Comparison of ENCODE assay signal across 19 cellular contexts in genomic region chr4:108130955-108131354, GRCh38. TPM values are rescaled to one million over a fixed set of nuclear protein-coding genes. Genes with fewer than 3 reads are reported as not detected.
DNase-seq lines count a peak whose midpoint lies in the region; ATAC-seq, FAIRE-seq and TF ChIP-seq lines count a peak whose summit lies in the region.
"Had no signal": no experiment of that assay in that cellular context is flagged by ENCODE, and none has a peak within 500 bp of the region (broad histone marks: within the 10 kb centered on the region; RNA-seq: fewer than 3 reads in every experiment).

No MANE protein-coding gene starts in this region.

- H3K27me3 ChIP-seq in HepG2 (ENCODE audit: control insufficient read depth in 1 of 2, insufficient read depth in 2 of 2, low read length in 2 of 2), result no peaks in the 10 kb centered on the region
- H3K27me3 ChIP-seq in right lobe of liver, result no peaks in the 10 kb centered on the region
- peaks cover 3% of the 10 kb centered on the region for H3K27me3 ChIP-seq in RWPE2 (ENCODE audit: insufficient read depth, poor library complexity, severe bottlenecking)
- H3K27me3 ChIP-seq in H1 (replicated peaks in 1 of 4; ENCODE audit: control insufficient read depth in 3 of 4, extremely low read depth in 1 of 4, insufficient read depth in 3 of 4, low read length in 3 of 4), result no peaks in the 10 kb centered on the region; a peak in 1 of 7 replicates
- no peaks in the 10 kb centered on the region for H3K27me3 ChIP-seq in Caco-2 (replicated peaks; ENCODE audit: control insufficient read depth, insufficient read depth, low read length)
- H3K27me3 ChIP-seq: hepatocyte, tibial artery had no signal

- no peaks in the 10 kb centered on the region; the same call in 1 of the 2 replicates for H3K23me2 ChIP-seq in H1 (ENCODE audit: low read depth, low read length)

- no peak for DNase-seq in HepG2 (ENCODE audit: low spot score)
- no peak for DNase-seq in right lobe of liver
- DNase-seq in RWPE2 (ENCODE audit: low spot score), result no peak
- no peak for DNase-seq in H1 (ENCODE audit: low read depth in 1 of 2, low spot score in 2 of 2)
- DNase-seq in G401 (ENCODE audit: low spot score), result no peak
- DNase-seq in Caco-2, result no peak
- DNase-seq in endothelial cell (ENCODE audit: low spot score), result no peak
- no peak for DNase-seq in GM10248 (ENCODE audit: extremely low spot score)
- DNase-seq: activated gamma-delta T cell, NCI-H1417 treated with DMSO at 0.1 percent for 48 hours, NCI-H446 treated with DMSO at 0.1 percent for 48 hours, nephron progenitor cell, RPMI8226, T-helper 2 cell, tibial artery had no signal

- no peak overlapping the region for H3K4ac ChIP-seq in H1 (replicated peaks; ENCODE audit: insufficient read length, low read depth, low read length)

- H2AFZ ChIP-seq in HepG2 (ENCODE audit: low read length) (no peak overlapping the region), H1 (ENCODE audit: low read length) (no peak overlapping the region)
- H2AFZ ChIP-seq: hepatocyte had no signal

- H3K23ac ChIP-seq in H1 (ENCODE audit: insufficient read length), result no peak overlapping the region

- H3K4me1 Mint-ChIP-seq in Caco-2 (ENCODE audit: low read depth, unreplicated experiment) (peaks cover 7% of the 10 kb centered on the region), endothelial cell (ENCODE audit: unreplicated experiment) (peaks cover 15% of the 10 kb centered on the region)
- H3K4me1 Mint-ChIP-seq: B cell had no signal

- intact Hi-C loops in HepG2 (cut with micrococcal nuclease; ENCODE audit: unreplicated experiment) (loop anchor here (5.0 kb wide), 1 partner anchor 489 kb away; no protein-coding TSS in a partner anchor), right lobe of liver (cut with DNase I) (no loop called here), Caco-2 (cut with micrococcal nuclease; ENCODE audit: unreplicated experiment) (no loop called here)

- H3K9ac ChIP-seq in HepG2 (ENCODE audit: insufficient read depth, low read depth, low read length) (no peak overlapping the region), H1 (replicated peaks in 1 of 4; ENCODE audit: extremely low read depth in 1 of 4, low read depth in 3 of 4, low read length in 3 of 4) (no peak overlapping the region)

- H3K36me3 ChIP-seq in HepG2 (replicated peaks in 1 of 2; ENCODE audit: control insufficient read depth in 1 of 2, insufficient read depth in 2 of 2, low read length in 2 of 2) (no peaks in the 10 kb centered on the region), right lobe of liver (no peaks in the 10 kb centered on the region), RWPE2 (ENCODE audit: low read depth) (no peaks in the 10 kb centered on the region), H1 (ENCODE audit: control insufficient read depth in 2 of 4, insufficient read depth in 4 of 4, low read length in 3 of 4) (no peaks in the 10 kb centered on the region), Caco-2 (ENCODE audit: control insufficient read depth, insufficient read depth, low read length) (no peaks in the 10 kb centered on the region)
- H3K36me3 ChIP-seq: tibial artery had no signal

- TF ChIP-seq CTCF in HepG2 (CRISPR knock-in tag; IDR thresholded peaks at IDR 0.05) (0 out of 2 replicates have a peak, but pooled peaks have one; percentile 10), right lobe of liver (IDR thresholded peaks at IDR 0.05) (no peak), RWPE2 (IDR thresholded peaks at IDR 0.05; ENCODE audit: poor library complexity, severe bottlenecking) (peak; percentile 13), H1 (IDR thresholded peaks at IDR 0.05; ENCODE audit: control extremely low read depth in 1 of 3, insufficient read depth in 1 of 3, low read depth in 1 of 3, low read length in 3 of 3) (peak; percentile 50 to 65 (median 52)), Caco-2 (IDR thresholded peaks at IDR 0.05; ENCODE audit: insufficient read depth in 1 of 2, low read depth in 1 of 2, low read length in 1 of 2, severe bottlenecking in 1 of 2, unreplicated experiment in 1 of 2) (no peak), endothelial cell (IDR thresholded peaks at IDR 0.05; ENCODE audit: unreplicated experiment) (no peak), GM10248 (IDR thresholded peaks at IDR 0.05; ENCODE audit: control extremely low read depth, extremely low read depth, low read depth, missing control alignments) (no peak)

- H4K8ac ChIP-seq in H1 (ENCODE audit: extremely low read depth, insufficient read depth, low read length), result no peak overlapping the region

- H3K4me2 ChIP-seq in HepG2 (ENCODE audit: low read depth, low read length), result no peak overlapping the region
- no peak overlapping the region for H3K4me2 ChIP-seq in H1 (ENCODE audit: insufficient read depth in 1 of 2, low read depth in 2 of 2, low read length in 2 of 2)
- H3K4me2 ChIP-seq: hepatocyte had no signal

- H3K4me3 ChIP-seq in HepG2 (replicated peaks in 1 of 3; ENCODE audit: insufficient read depth in 1 of 3, low read depth in 2 of 3, low read length in 3 of 3) (no peak overlapping the region), right lobe of liver (no peak overlapping the region), RWPE2 (ENCODE audit: severe bottlenecking) (no peak overlapping the region), H1 (ENCODE audit: extremely low read depth in 1 of 4, insufficient read depth in 2 of 4, low read depth in 3 of 4, low read length in 4 of 4) (no peak overlapping the region), Caco-2 (ENCODE audit: low read depth, low read length) (no peak overlapping the region)
- H3K4me3 ChIP-seq: hepatocyte, tibial artery had no signal

- H3K79me1 ChIP-seq in H1 (ENCODE audit: low read depth, low read length), result no peaks in the 10 kb centered on the region

- H2BK15ac ChIP-seq in H1 (ENCODE audit: low read length), result no peak overlapping the region

- TF ChIP-seq EP300 in HepG2 (IDR thresholded peaks at IDR 0.05; ENCODE audit: low read depth in 2 of 2, low read length in 2 of 2) (no peak), HepG2 (CRISPR knock-in tag; IDR thresholded peaks at IDR 0.05; ENCODE audit: borderline replicate concordance) (no peak), H1 (IDR thresholded peaks at IDR 0.05; ENCODE audit: borderline replicate concordance in 1 of 2, low read depth in 2 of 2, low read length in 2 of 2) (no peak)

- H3K4me1 ChIP-seq in HepG2 (ENCODE audit: insufficient read depth, low read length), result no peaks in the 10 kb centered on the region
- no peaks in the 10 kb centered on the region for H3K4me1 ChIP-seq in right lobe of liver
- H3K4me1 ChIP-seq in RWPE2 (ENCODE audit: insufficient read depth, poor library complexity, severe bottlenecking), result no peaks in the 10 kb centered on the region
- peaks cover 4 to 7% (median 5%) of the 10 kb centered on the region in 4 experiments; a peak in 6 of 7 replicates for H3K4me1 ChIP-seq in H1 (replicated peaks in 1 of 4; ENCODE audit: control insufficient read depth in 3 of 4, insufficient read depth in 4 of 4, low read length in 3 of 4)
- no peaks in the 10 kb centered on the region for H3K4me1 ChIP-seq in Caco-2
- H3K4me1 ChIP-seq: tibial artery had no signal

- H3K9me3 Mint-ChIP-seq in Caco-2 (ENCODE audit: unreplicated experiment), result no peaks in the 10 kb centered on the region
- H3K9me3 Mint-ChIP-seq in endothelial cell (ENCODE audit: unreplicated experiment), result no peaks in the 10 kb centered on the region
- H3K9me3 Mint-ChIP-seq: IgD-negative memory B cell, nephron progenitor cell had no signal

- TF ChIP-seq RAD21 in HepG2 (CRISPR knock-in tag; IDR thresholded peaks at IDR 0.05) (no peak), H1 (IDR thresholded peaks at IDR 0.05 in 1 of 2, conservative IDR thresholded peaks at IDR 0.05 in 1 of 2; ENCODE audit: low read depth in 2 of 2, low read length in 2 of 2) (peak; percentile 44 to 60; a peak in 3 of 4 replicates)

- no TSS peak for BruUV-seq in HepG2 (replicated peaks; lab: Mats Ljungman, UMichigan)
- no TSS peak for BruUV-seq in Caco-2 (replicated peaks; lab: Mats Ljungman, UMichigan)

- POLR2A ChIA-PET in HepG2 (lab: Yijun Ruan, JAX) (no interaction called here), H1 (lab: Charles Lee; ENCODE audit: partially characterized antibody) (no interaction called here), Caco-2 (lab: Charles Lee) (interaction anchor here (0.6 kb wide), 1 partner anchor 17 kb away, joined by 4 read pairs; no protein-coding TSS in a partner anchor), GM10248 (lab: Yijun Ruan, JAX) (interaction anchor here (0.7 kb wide), 1 partner anchor 11 kb away, joined by 3 read pairs; no protein-coding TSS in a partner anchor)

- in situ Hi-C loops in HepG2 (cut with HindIII; ENCODE audit: extremely low pct_ligation_motif_present, low pct_unique_long_range_greater_than_20kb), result no loop called here
- in situ Hi-C loops in G401 (cut with HindIII; ENCODE audit: low sequenced_read_pairs), result no loop called here

- H3K36me3 Mint-ChIP-seq in Caco-2 (ENCODE audit: insufficient read depth, unreplicated experiment) (no peaks in the 10 kb centered on the region), endothelial cell (ENCODE audit: low read depth, unreplicated experiment) (no peaks in the 10 kb centered on the region)
- H3K36me3 Mint-ChIP-seq: IgD-negative memory B cell had no signal

- TF ChIP-seq POLR2A in HepG2 (IDR thresholded peaks at IDR 0.05; ENCODE audit: insufficient read depth in 1 of 2, low read depth in 2 of 2, low read length in 2 of 2), result no peak
- no peak for TF ChIP-seq POLR2A in right lobe of liver (IDR thresholded peaks at IDR 0.05)
- TF ChIP-seq POLR2A in H1 (IDR thresholded peaks at IDR 0.05; ENCODE audit: control extremely low read depth in 1 of 2, low read depth in 2 of 2, low read length in 2 of 2), result no peak

- no peak overlapping the region for H4K91ac ChIP-seq in H1 (replicated peaks; ENCODE audit: insufficient read length, low read length)

- no peaks in the 10 kb centered on the region for H3K9me3 ChIP-seq in HepG2 (ENCODE audit: low read length)
- no peaks in the 10 kb centered on the region for H3K9me3 ChIP-seq in right lobe of liver
- H3K9me3 ChIP-seq in RWPE2 (ENCODE audit: severe bottlenecking), result no peaks in the 10 kb centered on the region
- no peaks in the 10 kb centered on the region for H3K9me3 ChIP-seq in H1 (ENCODE audit: insufficient read depth in 2 of 2, low read depth in 1 of 2, low read length in 1 of 2)
- no peaks in the 10 kb centered on the region for H3K9me3 ChIP-seq in Caco-2
- H3K9me3 ChIP-seq: tibial artery had no signal

- no peak overlapping the region for H4K5ac ChIP-seq in H1 (ENCODE audit: insufficient read length, low read depth, low read length)

- H2AK5ac ChIP-seq in H1 (ENCODE audit: low read depth, low read length), result no peak overlapping the region

- H4K20me1 ChIP-seq in HepG2 (ENCODE audit: insufficient read depth, low read length) (no peaks in the 10 kb centered on the region), H1 (replicated peaks in 1 of 2; ENCODE audit: control insufficient read depth in 1 of 2, insufficient read depth in 2 of 2, low read length in 2 of 2) (no peaks in the 10 kb centered on the region)

- CTCF ChIA-PET in HepG2 (lab: Yijun Ruan, JAX; ENCODE audit: low intra/inter-chr PET ratio, low total read pairs), result no interaction called here
- CTCF ChIA-PET in H1 (lab: Charles Lee; ENCODE audit: partially characterized antibody), result interaction anchor here (0.6 to 2.6 kb wide), 38 partner anchors 9 to 1041 kb away, joined by 3 to 15 read pairs (median 4); partner anchors contain the start of gene LEF1
- CTCF ChIA-PET in Caco-2 (lab: Charles Lee), result no interaction called here
- CTCF ChIA-PET in GM10248 (lab: Yijun Ruan, JAX), result interaction anchor here (0.9 to 2.6 kb wide), 5 partner anchors 12 to 112 kb away, joined by 3 to 11 read pairs (median 3); no protein-coding TSS in a partner anchor

- H3K79me2 ChIP-seq in HepG2 (ENCODE audit: insufficient read depth, low read length) (no peaks in the 10 kb centered on the region), H1 (ENCODE audit: control insufficient read depth in 1 of 2, insufficient read depth in 2 of 2, low read length in 2 of 2) (no peaks in the 10 kb centered on the region)
- H3K79me2 ChIP-seq: hepatocyte had no signal

- no peak overlapping the region for H3K18ac ChIP-seq in H1 (ENCODE audit: extremely low read depth, low read length)

- H2BK5ac ChIP-seq in H1 (ENCODE audit: low read depth, low read length), result no peak overlapping the region

- 37% methylated on average over 4 of the region's 4 CpGs for WGBS in HepG2 (ENCODE audit: low lambda C conversion rate)
- WGBS in right lobe of liver (ENCODE audit: insufficient coverage, low coverage, low lambda C conversion rate, missing lambda C conversion rate), result 81% methylated on average over 4 of the region's 4 CpGs
- 61% methylated on average over 4 of the region's 4 CpGs; no CpG with 5 or more reads in 1 of the 2 experiments for WGBS in H1 (ENCODE audit: extremely low coverage in 1 of 2, insufficient coverage in 1 of 2, insufficient read length in 1 of 2, insufficient replicate concordance in 2 of 2, low coverage in 1 of 2, low lambda C conversion rate in 2 of 2, missing lambda C conversion rate in 1 of 2), 2 experiments

- no peak overlapping the region for H2BK12ac ChIP-seq in H1 (ENCODE audit: low read depth, low read length)

- H3K27me3 Mint-ChIP-seq in Caco-2 (ENCODE audit: insufficient read depth, unreplicated experiment) (no peaks in the 10 kb centered on the region), endothelial cell (ENCODE audit: unreplicated experiment) (no peaks in the 10 kb centered on the region)

- no peak overlapping the region for H3K14ac ChIP-seq in H1 (ENCODE audit: insufficient read length)

- H3K27ac ChIP-seq in HepG2 (ENCODE audit: extremely low read length, insufficient read depth, low read length), result no peak overlapping the region
- H3K27ac ChIP-seq in right lobe of liver, result no peak overlapping the region
- H3K27ac ChIP-seq in RWPE2 (ENCODE audit: poor library complexity, severe bottlenecking), result no peak overlapping the region
- no peak overlapping the region for H3K27ac ChIP-seq in H1 (ENCODE audit: low read depth, low read length)
- H3K27ac ChIP-seq: hepatocyte, tibial artery had no signal

- no peak for ATAC-seq in HepG2
- no peak for ATAC-seq in right lobe of liver
- no peak for ATAC-seq in RWPE2 (ENCODE audit: low read depth)
- ATAC-seq: left lobe of liver had no signal

- H3K27ac Mint-ChIP-seq in Caco-2 (ENCODE audit: unreplicated experiment), result no peak overlapping the region
- no peak overlapping the region for H3K27ac Mint-ChIP-seq in endothelial cell (ENCODE audit: unreplicated experiment)
- H3K27ac Mint-ChIP-seq: B cell, IgD-negative memory B cell had no signal

- no peak overlapping the region for H2BK20ac ChIP-seq in H1 (ENCODE audit: low read length)

- H3K4me3 Mint-ChIP-seq in Caco-2 (ENCODE audit: unreplicated experiment) (no peak overlapping the region), endothelial cell (ENCODE audit: unreplicated experiment) (no peak overlapping the region)
- H3K4me3 Mint-ChIP-seq: B cell, IgD-negative memory B cell, nephron progenitor cell had no signal

- H3K56ac ChIP-seq in H1 (replicated peaks; ENCODE audit: insufficient read length, low read depth, low read length), result no peak overlapping the region

- no peak overlapping the region for H2BK120ac ChIP-seq in H1 (replicated peaks; ENCODE audit: low read depth, low read length)

- FAIRE-seq in HepG2 (lab: Jason Lieb, UNC) (no peak), H1 (lab: Jason Lieb, UNC) (no peak)

RNA-seq across cellular contexts. Expression of gene LEF1, which starts 37.8 kb away (rescaled TPM):
- total RNA-seq in HepG2 (2016; rRNA removed; fragmentation: Illumina TruSeq; extraction: Trizol) (0.22 and 0.35 TPM in 2 replicates), right lobe of liver (under 1 TPM in 5 of 6 experiments, not detected in 1; 0.19 to 0.66 (median 0.42) TPM), Caco-2 (2022) (19.3 and 22.3 TPM in 2 replicates), endothelial cell (ENCODE audit: unreplicated experiment) (15.9 TPM)
- 0.51 and 0.62 TPM in 2 replicates for total RNA-seq in HepG2 (2016; cell fraction: cytosol; rRNA removed; fragmentation: Illumina TruSeq; extraction: Trizol; ENCODE audit: low read depth)
- total RNA-seq in HepG2 (2016; cell fraction: insoluble cytoplasmic fraction; rRNA removed; fragmentation: Illumina TruSeq; extraction: Trizol), result 0.12 and 0.32 TPM in 2 replicates
- 0.65 TPM in 2 replicates for total RNA-seq in HepG2 (2016; cell fraction: membrane; rRNA removed; fragmentation: Illumina TruSeq; extraction: Trizol)
- 0.50 and 0.63 TPM in 2 replicates for total RNA-seq in HepG2 (2016; cell fraction: nucleus; rRNA removed; fragmentation: Illumina TruSeq; extraction: Trizol)
- polyA plus RNA-seq in HepG2 (2011; rRNA removed) (0.29 and 0.31 TPM in 2 replicates), H1 (2011; rRNA removed) (3.6 and 5.2 TPM in 2 replicates)
- polyA plus RNA-seq in HepG2 (2011; cell fraction: cytosol; rRNA removed), result 0.18 and 0.52 TPM in 2 replicates
- polyA plus RNA-seq in HepG2 (2011; cell fraction: nucleus; rRNA removed), result 0.24 and 0.31 TPM in 2 replicates
- 0.15 and 0.36 TPM in 2 replicates for polyA plus RNA-seq in HepG2 (2012)
- 0.42 and 0.57 TPM in 2 replicates for polyA plus RNA-seq in HepG2 (2016; cell fraction: cytosol; fragmentation: Illumina TruSeq; extraction: Trizol; ENCODE audit: low read depth)
- 0.66 and 0.85 TPM in 2 replicates for polyA plus RNA-seq in HepG2 (2016; cell fraction: insoluble cytoplasmic fraction; fragmentation: Illumina TruSeq; extraction: Trizol; ENCODE audit: low read depth)
- polyA plus RNA-seq in HepG2 (2016; cell fraction: membrane; fragmentation: Illumina TruSeq; extraction: Trizol; ENCODE audit: low read depth), result 0.50 and 0.81 TPM in 2 replicates
- 0.83 and 1.2 TPM in 2 replicates for polyA plus RNA-seq in HepG2 (2016; cell fraction: nucleus; fragmentation: Illumina TruSeq; extraction: Trizol; ENCODE audit: insufficient read depth, low read depth)
- 0.33 and 0.78 TPM in 2 replicates for polyA minus RNA-seq in HepG2 (2011; rRNA and poly(A)+ RNA removed; ENCODE audit: low replicate concordance)
- not detected in 2 replicates for polyA minus RNA-seq in HepG2 (2011; cell fraction: cytosol; rRNA and poly(A)+ RNA removed)
- polyA minus RNA-seq in HepG2 (2011; cell fraction: nucleus; rRNA and poly(A)+ RNA removed), result 0.39 TPM in 1 of 2 replicates, not detected in the other
- total RNA-seq in H1 (2021; fragmentation: NEBNext Ultra II Directional; extraction: Animal tissue kit (Norgen Biotek cat#: 25700)), result 0.67 and 2.6 TPM in 2 replicates
- 3.1 TPM for polyA plus RNA-seq in H1 (2011; cell fraction: cytosol; rRNA removed)
- polyA plus RNA-seq in H1 (2011; cell fraction: nucleus; rRNA removed), result 3.4 TPM
- polyA plus RNA-seq in H1 (2012, experiment 1 of 2), result 1.3 to 2.7 TPM (median 2.0 TPM) in 4 replicates
- 0.62 TPM for polyA plus RNA-seq in H1 (2012, experiment 2 of 2)
- polyA plus RNA-seq in H1 (2013, experiment 1 of 2), result 0.12 TPM
- 0.20 TPM for polyA plus RNA-seq in H1 (2013, experiment 2 of 2)
- 3.6 and 5.4 TPM in 2 replicates for polyA minus RNA-seq in H1 (2011; rRNA and poly(A)+ RNA removed)
- polyA minus RNA-seq in H1 (2011; cell fraction: cytosol; rRNA and poly(A)+ RNA removed), result 1.6 TPM
- polyA minus RNA-seq in H1 (2011; cell fraction: nucleus; rRNA and poly(A)+ RNA removed), result 4.3 TPM
- total RNA-seq in G401 (2014; rRNA removed; shearing (Covaris generic)), result not detected in 2 replicates

Comparison
In these comparisons a context has a peak if more than half of its experiments do, and no peak if none do; other contexts are left out.
1. CTCF ChIP-seq: peak in HepG2 (single experiment), RWPE2 (single experiment) and H1 (3 of 3); none in right lobe of liver (0 of 4), Caco-2 (0 of 2), endothelial cell (single experiment) and GM10248 (single experiment).
2. CTCF ChIA-PET loops: an anchor here in H1 (0.6 to 2.6 kb wide) and GM10248 (0.9 to 2.6 kb wide); none called in HepG2 and Caco-2.
3. POLR2A ChIA-PET loops: an anchor here in Caco-2 (0.6 kb wide) and GM10248 (0.7 kb wide); none called in HepG2 and H1.
4. Of the 41 proteins assayed by ChIP-seq in both HepG2 and H1: peak only in HepG2: none; only in H1: RAD21; in both: CTCF; in neither: 39.